In genomic region chr2:127404466-127405251, GRCh38 we compare ENCODE assay signal across 15 cellular contexts. TPM values are rescaled to one million over a fixed set of nuclear protein-coding genes. Genes with fewer than 3 reads are reported as not detected.
DNase-seq lines count a peak whose midpoint lies in the region; ATAC-seq, FAIRE-seq and TF ChIP-seq lines count a peak whose summit lies in the region.
"Had no signal": no experiment of that assay in that cellular context is flagged by ENCODE, and none has a peak within 500 bp of the region (broad histone marks: within the 10 kb centered on the region; RNA-seq: fewer than 3 reads in every experiment).

No MANE protein-coding gene starts in this region.

- peaks cover 0 to 8% (median 0%) of the 10 kb centered on the region in 11 experiments; a peak in 2 of 22 replicates for H3K9me3 ChIP-seq in BLaER1 treated with 17β-estradiol and CSF1 and Interleukin-3, amounts not matched to agents 10 nM and 100 nM (replicated peaks in 1 of 11)
- H3K9me3 ChIP-seq in H1 (ENCODE audit: insufficient read depth in 2 of 2, low read depth in 1 of 2, low read length in 1 of 2), result no peaks in the 10 kb centered on the region
- H3K9me3 ChIP-seq in trophoblast cell (ENCODE audit: insufficient read depth, low read depth, low read length), result peaks cover 8% of the 10 kb centered on the region
- H3K9me3 ChIP-seq: gastroesophageal sphincter, mucosa of descending colon had no signal

- H3K9ac ChIP-seq in BLaER1 treated with 17β-estradiol and CSF1 and Interleukin-3, amounts not matched to agents 10 nM and 100 nM, result peak overlapping the region in 3 of 11 experiments; percentile 6 to 47 (median 8); a peak in 3 of 22 replicates
- no peak overlapping the region for H3K9ac ChIP-seq in H1 (replicated peaks in 1 of 4; ENCODE audit: extremely low read depth in 1 of 4, low read depth in 3 of 4, low read length in 3 of 4)
- no peak overlapping the region for H3K9ac ChIP-seq in trophoblast cell (ENCODE audit: low read length)

- H4K91ac ChIP-seq in H1 (replicated peaks; ENCODE audit: insufficient read length, low read length) (no peak overlapping the region), trophoblast cell (ENCODE audit: low read depth, low read length) (peak overlapping the region; percentile 21)

- H4K5ac ChIP-seq in H1 (ENCODE audit: insufficient read length, low read depth, low read length), result no peak overlapping the region

- no peak for TF ChIP-seq POLR2A in H1 (IDR thresholded peaks at IDR 0.05; ENCODE audit: control extremely low read depth in 1 of 2, low read depth in 2 of 2, low read length in 2 of 2)

- H4K20me1 ChIP-seq in BLaER1 treated with 17β-estradiol and CSF1 and Interleukin-3, amounts not matched to agents 10 nM and 100 nM, result no peaks in the 10 kb centered on the region
- no peaks in the 10 kb centered on the region for H4K20me1 ChIP-seq in H1 (replicated peaks in 1 of 2; ENCODE audit: control insufficient read depth in 1 of 2, insufficient read depth in 2 of 2, low read length in 2 of 2)

- 81% methylated on average over 7 of the region's 7 CpGs; no CpG with 5 or more reads in 1 of the 2 experiments for WGBS in H1 (ENCODE audit: extremely low coverage in 1 of 2, insufficient coverage in 1 of 2, insufficient read length in 1 of 2, insufficient replicate concordance in 2 of 2, low coverage in 1 of 2, low lambda C conversion rate in 2 of 2, missing lambda C conversion rate in 1 of 2), 2 experiments
- no CpG with 5 or more reads among the region's 7 CpGs for WGBS in trophoblast cell (ENCODE audit: extremely low coverage, insufficient coverage, insufficient read length)

- H3K18ac ChIP-seq in H1 (ENCODE audit: extremely low read depth, low read length) (no peak overlapping the region), trophoblast cell (ENCODE audit: low read length) (no peak overlapping the region)

- DNase-seq in NOMO-1 (lab: John Stamatoyannopoulos, UW; ENCODE audit: unreplicated experiment in 2 of 2) (peak; percentile 64 to 85), H1 (ENCODE audit: low read depth in 1 of 2, low spot score in 2 of 2) (no peak), trophoblast cell (no peak), NCI-H2081 treated with DMSO at 0.1 percent for 48 hours (lab: John Stamatoyannopoulos, UW) (no peak)
- DNase-seq in activated CD8-positive, alpha-beta memory T cell treated with anti-CD3 and anti-CD28 coated beads, Interleukin-2, amount 50 U/mL, for 4 hours, result no peak
- DNase-seq: cerebellar nuclear complex, mucosa of descending colon, NCI-H2227 treated with DMSO at 0.1 percent for 48 hours, PC-3 had no signal

- H3K79me1 ChIP-seq in H1 (ENCODE audit: low read depth, low read length) (no peaks in the 10 kb centered on the region), trophoblast cell (ENCODE audit: low read length) (peaks cover 27% of the 10 kb centered on the region)

- H2BK15ac ChIP-seq in H1 (ENCODE audit: low read length), result no peak overlapping the region

- H2AK5ac ChIP-seq in H1 (ENCODE audit: low read depth, low read length) (no peak overlapping the region), trophoblast cell (ENCODE audit: low read length) (peak overlapping the region; percentile 48)

- no peak for TF ChIP-seq CTCF in H1 (IDR thresholded peaks at IDR 0.05; ENCODE audit: control extremely low read depth in 1 of 3, insufficient read depth in 1 of 3, low read depth in 1 of 3, low read length in 3 of 3)

- H4K8ac ChIP-seq in H1 (ENCODE audit: extremely low read depth, insufficient read depth, low read length) (no peak overlapping the region), trophoblast cell (ENCODE audit: low read depth, low read length) (no peak overlapping the region)

- H3K4me3 ChIP-seq in BLaER1 treated with 17β-estradiol and CSF1 and Interleukin-3, amounts not matched to agents 10 nM and 100 nM, result no peak overlapping the region
- no peak overlapping the region for H3K4me3 ChIP-seq in H1 (ENCODE audit: extremely low read depth in 1 of 4, insufficient read depth in 2 of 4, low read depth in 3 of 4, low read length in 4 of 4)
- H3K4me3 ChIP-seq in trophoblast cell (ENCODE audit: low read depth, low read length), result no peak overlapping the region
- H3K4me3 ChIP-seq: gastroesophageal sphincter, mucosa of descending colon had no signal

- no peak overlapping the region for H2BK20ac ChIP-seq in H1 (ENCODE audit: low read length)

- H2BK12ac ChIP-seq in H1 (ENCODE audit: low read depth, low read length) (no peak overlapping the region), trophoblast cell (ENCODE audit: low read length) (peak overlapping the region; percentile 42)

- TF ChIP-seq EP300 in H1 (IDR thresholded peaks at IDR 0.05; ENCODE audit: borderline replicate concordance in 1 of 2, low read depth in 2 of 2, low read length in 2 of 2), result no peak

- POLR2A ChIA-PET in H1 (lab: Charles Lee; ENCODE audit: partially characterized antibody), result no interaction called here

- H3K4me2 ChIP-seq in BLaER1 treated with 17β-estradiol and CSF1 and Interleukin-3, amounts not matched to agents 10 nM and 100 nM, result peak overlapping the region; percentile 28 to 84 (median 68)
- H3K4me2 ChIP-seq in H1 (ENCODE audit: insufficient read depth in 1 of 2, low read depth in 2 of 2, low read length in 2 of 2), result no peak overlapping the region
- no peak overlapping the region for H3K4me2 ChIP-seq in trophoblast cell (ENCODE audit: low read length)

- H3K79me2 ChIP-seq in H1 (ENCODE audit: control insufficient read depth in 1 of 2, insufficient read depth in 2 of 2, low read length in 2 of 2), result no peaks in the 10 kb centered on the region
- peaks cover 5% of the 10 kb centered on the region for H3K79me2 ChIP-seq in trophoblast cell (ENCODE audit: control insufficient read depth, insufficient read depth, low read length, poor library complexity)

- H3K27ac ChIP-seq in BLaER1 treated with 17β-estradiol and CSF1 and Interleukin-3, amounts not matched to agents 10 nM and 100 nM, result peak overlapping the region in 7 of 11 experiments; percentile 34 to 81 (median 66); a peak in 14 of 22 replicates
- no peak overlapping the region for H3K27ac ChIP-seq in H1 (ENCODE audit: low read depth, low read length)
- no peak overlapping the region for H3K27ac ChIP-seq in trophoblast cell (ENCODE audit: low read depth, low read length)
- H3K27ac ChIP-seq: VCaP had no signal

- H2BK120ac ChIP-seq in H1 (replicated peaks; ENCODE audit: low read depth, low read length) (no peak overlapping the region), trophoblast cell (ENCODE audit: insufficient read depth, low read length, poor library complexity) (no peak overlapping the region)

- H3K56ac ChIP-seq in H1 (replicated peaks; ENCODE audit: insufficient read length, low read depth, low read length), result no peak overlapping the region

- CTCF ChIA-PET in H1 (lab: Charles Lee; ENCODE audit: partially characterized antibody), result interaction anchor here (0.9 to 2.9 kb wide), 5 partner anchors 10 to 49 kb away, joined by 3 to 14 read pairs (median 4); no protein-coding TSS in a partner anchor

- TF ChIP-seq RAD21 in H1 (IDR thresholded peaks at IDR 0.05 in 1 of 2, conservative IDR thresholded peaks at IDR 0.05 in 1 of 2; ENCODE audit: low read depth in 2 of 2, low read length in 2 of 2), result no peak

- ATAC-seq in HG02642 (IDR thresholded peaks at IDR 0.05; ENCODE audit: poor library complexity, unreplicated experiment), result no peak
- ATAC-seq in GM18511 (IDR thresholded peaks at IDR 0.05; ENCODE audit: unreplicated experiment), result no peak
- ATAC-seq: gastroesophageal sphincter, mucosa of descending colon, PC-3 had no signal

- H3K23me2 ChIP-seq in H1 (ENCODE audit: low read depth, low read length), result peaks cover 2% of the 10 kb centered on the region

- H3K4me1 ChIP-seq in BLaER1 treated with 17β-estradiol and CSF1 and Interleukin-3, amounts not matched to agents 10 nM and 100 nM, result peaks cover 26 to 80% (median 50%) of the 10 kb centered on the region in 10 experiments
- peaks cover 0 to 8% (median 4%) of the 10 kb centered on the region in 4 experiments; a peak in 3 of 7 replicates for H3K4me1 ChIP-seq in H1 (replicated peaks in 1 of 4; ENCODE audit: control insufficient read depth in 3 of 4, insufficient read depth in 4 of 4, low read length in 3 of 4)
- H3K4me1 ChIP-seq in trophoblast cell (ENCODE audit: control insufficient read depth in 1 of 2, insufficient read depth in 2 of 2, low read length in 2 of 2), result peaks cover 34 to 38% of the 10 kb centered on the region in 2 experiments

- H3K36me3 ChIP-seq in BLaER1 treated with 17β-estradiol and CSF1 and Interleukin-3, amounts not matched to agents 10 nM and 100 nM, result no peaks in the 10 kb centered on the region
- no peaks in the 10 kb centered on the region for H3K36me3 ChIP-seq in H1 (ENCODE audit: control insufficient read depth in 2 of 4, insufficient read depth in 4 of 4, low read length in 3 of 4)
- peaks cover 0 to 4% of the 10 kb centered on the region in 2 experiments for H3K36me3 ChIP-seq in trophoblast cell (ENCODE audit: control insufficient read depth in 1 of 2, insufficient read depth in 2 of 2, low read length in 2 of 2)
- H3K36me3 ChIP-seq: gastroesophageal sphincter had no signal

- H3K23ac ChIP-seq in H1 (ENCODE audit: insufficient read length) (no peak overlapping the region), trophoblast cell (ENCODE audit: low read length) (no peak overlapping the region)

- H2AFZ ChIP-seq in H1 (ENCODE audit: low read length) (0 out of 2 replicates have a peak overlapping the region, but pooled peaks have one; percentile 3), trophoblast cell (ENCODE audit: insufficient read depth, low read length, poor library complexity) (no peak overlapping the region)

- H4K12ac ChIP-seq in trophoblast cell (ENCODE audit: low read depth, low read length), result no peak overlapping the region

- H3K27me3 ChIP-seq in BLaER1 treated with 17β-estradiol and CSF1 and Interleukin-3, amounts not matched to agents 10 nM and 100 nM, result no peaks in the 10 kb centered on the region
- H3K27me3 ChIP-seq in H1 (replicated peaks in 1 of 4; ENCODE audit: control insufficient read depth in 3 of 4, extremely low read depth in 1 of 4, insufficient read depth in 3 of 4, low read length in 3 of 4), result no peaks in the 10 kb centered on the region
- H3K27me3 ChIP-seq in trophoblast cell (ENCODE audit: insufficient read depth, low read length), result no peaks in the 10 kb centered on the region
- H3K27me3 ChIP-seq: gastroesophageal sphincter had no signal

- no peak for FAIRE-seq in H1 (lab: Jason Lieb, UNC)
- FAIRE-seq: D721Med had no signal

- H3K4ac ChIP-seq in H1 (replicated peaks; ENCODE audit: insufficient read length, low read depth, low read length) (no peak overlapping the region), trophoblast cell (ENCODE audit: low read depth, low read length) (no peak overlapping the region)

- H2BK5ac ChIP-seq in H1 (ENCODE audit: low read depth, low read length) (no peak overlapping the region), trophoblast cell (ENCODE audit: low read depth, low read length, poor library complexity) (no peak overlapping the region)

- H3K14ac ChIP-seq in H1 (ENCODE audit: insufficient read length) (no peak overlapping the region), trophoblast cell (ENCODE audit: low read length) (no peak overlapping the region)

RNA-seq across cellular contexts. Expression of gene PROC, which starts 13.6 kb away (rescaled TPM):
- 1.5 and 1.7 TPM in 2 replicates for total RNA-seq in H1 (2021; fragmentation: NEBNext Ultra II Directional; extraction: Animal tissue kit (Norgen Biotek cat#: 25700))
- 1.6 and 2.2 TPM in 2 replicates for polyA plus RNA-seq in H1 (2011; rRNA removed)
- polyA plus RNA-seq in H1 (2011; cell fraction: cytosol; rRNA removed), result 1.5 TPM
- polyA plus RNA-seq in H1 (2011; cell fraction: nucleus; rRNA removed), result 2.2 TPM
- polyA plus RNA-seq in H1 (2012, experiment 1 of 2), result 1.3 to 2.7 TPM (median 2.3 TPM) in 4 replicates
- polyA plus RNA-seq in H1 (2012, experiment 2 of 2), result 1.5 TPM
- polyA plus RNA-seq in H1 (2013, experiment 1 of 2), result 1.7 TPM
- polyA plus RNA-seq in H1 (2013, experiment 2 of 2), result 1.4 TPM
- polyA minus RNA-seq in H1 (2011; rRNA and poly(A)+ RNA removed), result 0.19 and 0.24 TPM in 2 replicates
- not detected for polyA minus RNA-seq in H1 (2011; cell fraction: cytosol; rRNA and poly(A)+ RNA removed)
- polyA minus RNA-seq in H1 (2011; cell fraction: nucleus; rRNA and poly(A)+ RNA removed), result not detected
- polyA plus RNA-seq in trophoblast cell (2013), result 0.26 and 0.46 TPM in 2 replicates
- total RNA-seq: gastroesophageal sphincter had no signal

RNA-seq across cellular contexts. Expression of gene MAP3K2, which starts 16.9 kb away (rescaled TPM):
- 23.2 and 24.2 TPM in 2 replicates for total RNA-seq in H1 (2021; fragmentation: NEBNext Ultra II Directional; extraction: Animal tissue kit (Norgen Biotek cat#: 25700))
- polyA plus RNA-seq in H1 (2011; rRNA removed), result 2.0 and 2.3 TPM in 2 replicates
- polyA plus RNA-seq in H1 (2011; cell fraction: cytosol; rRNA removed), result 2.8 TPM
- 7.5 TPM for polyA plus RNA-seq in H1 (2011; cell fraction: nucleus; rRNA removed)
- polyA plus RNA-seq in H1 (2012, experiment 1 of 2), result 3.8 to 5.9 TPM (median 5.7 TPM) in 4 replicates
- polyA plus RNA-seq in H1 (2012, experiment 2 of 2), result 0.22 TPM
- 8.0 TPM for polyA plus RNA-seq in H1 (2013, experiment 1 of 2)
- 7.1 TPM for polyA plus RNA-seq in H1 (2013, experiment 2 of 2)
- polyA minus RNA-seq in H1 (2011; rRNA and poly(A)+ RNA removed), result 16.6 and 27.5 TPM in 2 replicates
- polyA minus RNA-seq in H1 (2011; cell fraction: cytosol; rRNA and poly(A)+ RNA removed), result 21.1 TPM
- 31.6 TPM for polyA minus RNA-seq in H1 (2011; cell fraction: nucleus; rRNA and poly(A)+ RNA removed)
- polyA plus RNA-seq in trophoblast cell (2013), result 14.3 and 15.3 TPM in 2 replicates

Comparison
In these comparisons a context has a peak if more than half of its experiments do, and no peak if none do; other contexts are left out.
1. H3K27ac ChIP-seq: peak in BLaER1 treated with 17β-estradiol and CSF1 and Interleukin-3, amounts not matched to agents 10 nM and 100 nM (7 of 11); none in H1 (single experiment) and trophoblast cell (single experiment).
2. H3K4me2 ChIP-seq: peak in BLaER1 treated with 17β-estradiol and CSF1 and Interleukin-3, amounts not matched to agents 10 nM and 100 nM (11 of 11); none in H1 (0 of 2) and trophoblast cell (single experiment).
3. DNase-seq: peak in NOMO-1 (2 of 2); none in H1 (0 of 2), trophoblast cell (0 of 2), activated CD8-positive, alpha-beta memory T cell treated with anti-CD3 and anti-CD28 coated beads, Interleukin-2, amount 50 U/mL, for 4 hours (single experiment) and NCI-H2081 treated with DMSO at 0.1 percent for 48 hours (single experiment).